In the genomic region with DNA sequence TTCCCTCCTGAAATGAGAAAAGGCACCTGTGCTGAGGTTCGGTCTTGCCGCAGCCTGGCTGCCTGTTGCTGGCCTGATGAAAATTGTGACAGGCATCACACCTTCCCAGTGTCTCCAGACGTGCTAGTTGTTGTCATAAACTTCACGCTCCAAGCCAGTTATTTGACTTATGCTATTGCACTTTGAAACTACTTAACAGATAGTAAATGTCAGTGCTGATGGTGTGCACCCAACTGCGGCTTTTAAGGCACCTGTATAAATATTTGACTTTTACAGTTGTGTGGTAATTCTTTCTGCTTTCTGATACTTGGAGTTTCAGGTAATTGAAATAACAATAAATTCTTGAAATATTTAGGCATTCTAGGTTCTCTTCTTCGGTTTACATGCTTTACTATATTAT, we compare ENCODE assay signal across 1 cellular context.
A peak's percentile ranks its signal among the peaks of the same experiment; 100 is the strongest.
TF ChIP-seq lines count a peak whose summit lies in the region.

No MANE protein-coding gene starts in this region.

TF ChIP-seq in HepG2, 621 proteins besides CTCF, POLR2A, EP300 and RAD21 (continued from another document and continues in another):
- TF ChIP-seq, protein P1, sequence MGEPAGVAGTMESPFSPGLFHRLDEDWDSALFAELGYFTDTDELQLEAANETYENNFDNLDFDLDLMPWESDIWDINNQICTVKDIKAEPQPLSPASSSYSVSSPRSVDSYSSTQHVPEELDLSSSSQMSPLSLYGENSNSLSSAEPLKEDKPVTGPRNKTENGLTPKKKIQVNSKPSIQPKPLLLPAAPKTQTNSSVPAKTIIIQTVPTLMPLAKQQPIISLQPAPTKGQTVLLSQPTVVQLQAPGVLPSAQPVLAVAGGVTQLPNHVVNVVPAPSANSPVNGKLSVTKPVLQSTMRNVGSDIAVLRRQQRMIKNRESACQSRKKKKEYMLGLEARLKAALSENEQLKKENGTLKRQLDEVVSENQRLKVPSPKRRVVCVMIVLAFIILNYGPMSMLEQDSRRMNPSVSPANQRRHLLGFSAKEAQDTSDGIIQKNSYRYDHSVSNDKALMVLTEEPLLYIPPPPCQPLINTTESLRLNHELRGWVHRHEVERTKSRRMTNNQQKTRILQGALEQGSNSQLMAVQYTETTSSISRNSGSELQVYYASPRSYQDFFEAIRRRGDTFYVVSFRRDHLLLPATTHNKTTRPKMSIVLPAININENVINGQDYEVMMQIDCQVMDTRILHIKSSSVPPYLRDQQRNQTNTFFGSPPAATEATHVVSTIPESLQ (CRISPR knock-in tag; conservative IDR thresholded peaks at IDR 0.05) = no peak
- TF ChIP-seq NR2F6 (IDR thresholded peaks at IDR 0.05) (no peak), NR2F6 (CRISPR knock-in tag; IDR thresholded peaks at IDR 0.05) (peak; percentile 27; the same call in 1 of the 2 replicates), FOXO1 (CRISPR knock-in tag; IDR thresholded peaks at IDR 0.05) (peak; percentile 62; the same call in 1 of the 2 replicates), TEAD3 (CRISPR knock-in tag; optimal IDR thresholded peaks at IDR 0.05; ENCODE audit: borderline replicate concordance) (peak; percentile 82), PITX1 (CRISPR knock-in tag; IDR thresholded peaks at IDR 0.05) (0 out of 2 replicates have a peak, but pooled peaks have one; percentile 31), ZNF83 (CRISPR knock-in tag; IDR thresholded peaks at IDR 0.05; ENCODE audit: borderline replicate concordance) (no peak), FOSL2 (CRISPR knock-in tag; IDR thresholded peaks at IDR 0.05) (peak; percentile 36; the same call in 1 of the 2 replicates), NFYB (CRISPR knock-in tag; IDR thresholded peaks at IDR 0.05) (no peak), MTF2 (CRISPR knock-in tag; IDR thresholded peaks at IDR 0.05; ENCODE audit: borderline replicate concordance) (no peak), ZFY (CRISPR knock-in tag; IDR thresholded peaks at IDR 0.05) (0 out of 2 replicates have a peak, but pooled peaks have one; percentile 29), ZNF20 (CRISPR knock-in tag; IDR thresholded peaks at IDR 0.05) (no peak), HHEX (CRISPR knock-in tag; IDR thresholded peaks at IDR 0.05) (peak; percentile 52; the same call in 1 of the 2 replicates), ZNF652 (CRISPR knock-in tag; IDR thresholded peaks at IDR 0.05; ENCODE audit: borderline replicate concordance, low read depth) (peak; percentile 39; the same call in 1 of the 2 replicates), SRY (CRISPR knock-in tag; IDR thresholded peaks at IDR 0.05) (no peak), KLF16 (CRISPR knock-in tag; IDR thresholded peaks at IDR 0.05) (0 out of 4 replicates have a peak, but pooled peaks of 1 of the 2 experiments have one; percentile 42), THAP11 (CRISPR knock-in tag; IDR thresholded peaks at IDR 0.05) (peak; percentile 36; the same call in 1 of the 2 replicates), TARDBP (CRISPR knock-in tag; IDR thresholded peaks at IDR 0.05) (peak; percentile 52; the same call in 1 of the 2 replicates), HDAC2 (CRISPR knock-in tag; IDR thresholded peaks at IDR 0.05) (peak; percentile 78), ISL2 (CRISPR knock-in tag; IDR thresholded peaks at IDR 0.05) (peak; percentile 89), MXI1 (IDR thresholded peaks at IDR 0.05; ENCODE audit: borderline replicate concordance, low read depth, low read length) (peak; percentile 45; the same call in 1 of the 3 replicates), RCOR2 (CRISPR knock-in tag; IDR thresholded peaks at IDR 0.05) (peak; percentile 64; the same call in 1 of the 2 replicates), HMG20A (CRISPR knock-in tag; IDR thresholded peaks at IDR 0.05; ENCODE audit: borderline replicate concordance) (peak; percentile 40; the same call in 1 of the 2 replicates), GFI1 (CRISPR knock-in tag; IDR thresholded peaks at IDR 0.05; ENCODE audit: borderline replicate concordance) (0 out of 2 replicates have a peak, but pooled peaks have one; percentile 20)
- TF ChIP-seq, protein P2, sequence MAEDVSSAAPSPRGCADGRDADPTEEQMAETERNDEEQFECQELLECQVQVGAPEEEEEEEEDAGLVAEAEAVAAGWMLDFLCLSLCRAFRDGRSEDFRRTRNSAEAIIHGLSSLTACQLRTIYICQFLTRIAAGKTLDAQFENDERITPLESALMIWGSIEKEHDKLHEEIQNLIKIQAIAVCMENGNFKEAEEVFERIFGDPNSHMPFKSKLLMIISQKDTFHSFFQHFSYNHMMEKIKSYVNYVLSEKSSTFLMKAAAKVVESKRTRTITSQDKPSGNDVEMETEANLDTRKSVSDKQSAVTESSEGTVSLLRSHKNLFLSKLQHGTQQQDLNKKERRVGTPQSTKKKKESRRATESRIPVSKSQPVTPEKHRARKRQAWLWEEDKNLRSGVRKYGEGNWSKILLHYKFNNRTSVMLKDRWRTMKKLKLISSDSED (CRISPR knock-in tag; IDR thresholded peaks at IDR 0.05) = no peak
- TF ChIP-seq, protein P3, sequence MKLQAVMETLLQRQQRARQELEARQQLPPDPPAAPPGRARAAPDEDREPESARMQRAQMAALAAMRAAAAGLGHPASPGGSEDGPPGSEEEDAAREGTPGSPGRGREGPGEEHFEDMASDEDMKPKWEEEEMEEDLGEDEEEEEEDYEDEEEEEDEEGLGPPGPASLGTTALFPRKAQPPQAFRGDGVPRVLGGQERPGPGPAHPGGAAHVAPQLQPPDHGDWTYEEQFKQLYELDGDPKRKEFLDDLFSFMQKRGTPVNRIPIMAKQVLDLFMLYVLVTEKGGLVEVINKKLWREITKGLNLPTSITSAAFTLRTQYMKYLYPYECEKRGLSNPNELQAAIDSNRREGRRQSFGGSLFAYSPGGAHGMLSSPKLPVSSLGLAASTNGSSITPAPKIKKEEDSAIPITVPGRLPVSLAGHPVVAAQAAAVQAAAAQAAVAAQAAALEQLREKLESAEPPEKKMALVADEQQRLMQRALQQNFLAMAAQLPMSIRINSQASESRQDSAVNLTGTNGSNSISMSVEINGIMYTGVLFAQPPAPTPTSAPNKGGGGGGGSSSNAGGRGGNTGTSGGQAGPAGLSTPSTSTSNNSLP (IDR thresholded peaks at IDR 0.05; ENCODE audit: low read depth, low read length) = 0 out of 2 replicates have a peak, but pooled peaks have one; percentile 20
- TF ChIP-seq, protein P4, sequence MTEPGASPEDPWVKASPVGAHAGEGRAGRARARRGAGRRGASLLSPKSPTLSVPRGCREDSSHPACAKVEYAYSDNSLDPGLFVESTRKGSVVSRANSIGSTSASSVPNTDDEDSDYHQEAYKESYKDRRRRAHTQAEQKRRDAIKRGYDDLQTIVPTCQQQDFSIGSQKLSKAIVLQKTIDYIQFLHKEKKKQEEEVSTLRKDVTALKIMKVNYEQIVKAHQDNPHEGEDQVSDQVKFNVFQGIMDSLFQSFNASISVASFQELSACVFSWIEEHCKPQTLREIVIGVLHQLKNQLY (CRISPR knock-in tag; IDR thresholded peaks at IDR 0.05) = peak; percentile 57; the same call in 1 of the 2 replicates
- TF ChIP-seq, protein P5, sequence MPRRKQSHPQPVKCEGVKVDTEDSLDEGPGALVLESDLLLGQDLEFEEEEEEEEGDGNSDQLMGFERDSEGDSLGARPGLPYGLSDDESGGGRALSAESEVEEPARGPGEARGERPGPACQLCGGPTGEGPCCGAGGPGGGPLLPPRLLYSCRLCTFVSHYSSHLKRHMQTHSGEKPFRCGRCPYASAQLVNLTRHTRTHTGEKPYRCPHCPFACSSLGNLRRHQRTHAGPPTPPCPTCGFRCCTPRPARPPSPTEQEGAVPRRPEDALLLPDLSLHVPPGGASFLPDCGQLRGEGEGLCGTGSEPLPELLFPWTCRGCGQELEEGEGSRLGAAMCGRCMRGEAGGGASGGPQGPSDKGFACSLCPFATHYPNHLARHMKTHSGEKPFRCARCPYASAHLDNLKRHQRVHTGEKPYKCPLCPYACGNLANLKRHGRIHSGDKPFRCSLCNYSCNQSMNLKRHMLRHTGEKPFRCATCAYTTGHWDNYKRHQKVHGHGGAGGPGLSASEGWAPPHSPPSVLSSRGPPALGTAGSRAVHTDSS (CRISPR knock-in tag; conservative IDR thresholded peaks at IDR 0.05) = no peak
- TF ChIP-seq, protein P6, sequence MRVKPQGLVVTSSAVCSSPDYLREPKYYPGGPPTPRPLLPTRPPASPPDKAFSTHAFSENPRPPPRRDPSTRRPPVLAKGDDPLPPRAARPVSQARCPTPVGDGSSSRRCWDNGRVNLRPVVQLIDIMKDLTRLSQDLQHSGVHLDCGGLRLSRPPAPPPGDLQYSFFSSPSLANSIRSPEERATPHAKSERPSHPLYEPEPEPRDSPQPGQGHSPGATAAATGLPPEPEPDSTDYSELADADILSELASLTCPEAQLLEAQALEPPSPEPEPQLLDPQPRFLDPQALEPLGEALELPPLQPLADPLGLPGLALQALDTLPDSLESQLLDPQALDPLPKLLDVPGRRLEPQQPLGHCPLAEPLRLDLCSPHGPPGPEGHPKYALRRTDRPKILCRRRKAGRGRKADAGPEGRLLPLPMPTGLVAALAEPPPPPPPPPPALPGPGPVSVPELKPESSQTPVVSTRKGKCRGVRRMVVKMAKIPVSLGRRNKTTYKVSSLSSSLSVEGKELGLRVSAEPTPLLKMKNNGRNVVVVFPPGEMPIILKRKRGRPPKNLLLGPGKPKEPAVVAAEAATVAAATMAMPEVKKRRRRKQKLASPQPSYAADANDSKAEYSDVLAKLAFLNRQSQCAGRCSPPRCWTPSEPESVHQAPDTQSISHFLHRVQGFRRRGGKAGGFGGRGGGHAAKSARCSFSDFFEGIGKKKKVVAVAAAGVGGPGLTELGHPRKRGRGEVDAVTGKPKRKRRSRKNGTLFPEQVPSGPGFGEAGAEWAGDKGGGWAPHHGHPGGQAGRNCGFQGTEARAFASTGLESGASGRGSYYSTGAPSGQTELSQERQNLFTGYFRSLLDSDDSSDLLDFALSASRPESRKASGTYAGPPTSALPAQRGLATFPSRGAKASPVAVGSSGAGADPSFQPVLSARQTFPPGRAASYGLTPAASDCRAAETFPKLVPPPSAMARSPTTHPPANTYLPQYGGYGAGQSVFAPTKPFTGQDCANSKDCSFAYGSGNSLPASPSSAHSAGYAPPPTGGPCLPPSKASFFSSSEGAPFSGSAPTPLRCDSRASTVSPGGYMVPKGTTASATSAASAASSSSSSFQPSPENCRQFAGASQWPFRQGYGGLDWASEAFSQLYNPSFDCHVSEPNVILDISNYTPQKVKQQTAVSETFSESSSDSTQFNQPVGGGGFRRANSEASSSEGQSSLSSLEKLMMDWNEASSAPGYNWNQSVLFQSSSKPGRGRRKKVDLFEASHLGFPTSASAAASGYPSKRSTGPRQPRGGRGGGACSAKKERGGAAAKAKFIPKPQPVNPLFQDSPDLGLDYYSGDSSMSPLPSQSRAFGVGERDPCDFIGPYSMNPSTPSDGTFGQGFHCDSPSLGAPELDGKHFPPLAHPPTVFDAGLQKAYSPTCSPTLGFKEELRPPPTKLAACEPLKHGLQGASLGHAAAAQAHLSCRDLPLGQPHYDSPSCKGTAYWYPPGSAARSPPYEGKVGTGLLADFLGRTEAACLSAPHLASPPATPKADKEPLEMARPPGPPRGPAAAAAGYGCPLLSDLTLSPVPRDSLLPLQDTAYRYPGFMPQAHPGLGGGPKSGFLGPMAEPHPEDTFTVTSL (CRISPR knock-in tag; IDR thresholded peaks at IDR 0.05; ENCODE audit: borderline replicate concordance) = peak; percentile 24; the same call in 1 of the 2 replicates
- TF ChIP-seq, protein P7, sequence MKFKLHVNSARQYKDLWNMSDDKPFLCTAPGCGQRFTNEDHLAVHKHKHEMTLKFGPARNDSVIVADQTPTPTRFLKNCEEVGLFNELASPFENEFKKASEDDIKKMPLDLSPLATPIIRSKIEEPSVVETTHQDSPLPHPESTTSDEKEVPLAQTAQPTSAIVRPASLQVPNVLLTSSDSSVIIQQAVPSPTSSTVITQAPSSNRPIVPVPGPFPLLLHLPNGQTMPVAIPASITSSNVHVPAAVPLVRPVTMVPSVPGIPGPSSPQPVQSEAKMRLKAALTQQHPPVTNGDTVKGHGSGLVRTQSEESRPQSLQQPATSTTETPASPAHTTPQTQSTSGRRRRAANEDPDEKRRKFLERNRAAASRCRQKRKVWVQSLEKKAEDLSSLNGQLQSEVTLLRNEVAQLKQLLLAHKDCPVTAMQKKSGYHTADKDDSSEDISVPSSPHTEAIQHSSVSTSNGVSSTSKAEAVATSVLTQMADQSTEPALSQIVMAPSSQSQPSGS (CRISPR knock-in tag; IDR thresholded peaks at IDR 0.05) = peak; percentile 76
- TF ChIP-seq, protein P8, sequence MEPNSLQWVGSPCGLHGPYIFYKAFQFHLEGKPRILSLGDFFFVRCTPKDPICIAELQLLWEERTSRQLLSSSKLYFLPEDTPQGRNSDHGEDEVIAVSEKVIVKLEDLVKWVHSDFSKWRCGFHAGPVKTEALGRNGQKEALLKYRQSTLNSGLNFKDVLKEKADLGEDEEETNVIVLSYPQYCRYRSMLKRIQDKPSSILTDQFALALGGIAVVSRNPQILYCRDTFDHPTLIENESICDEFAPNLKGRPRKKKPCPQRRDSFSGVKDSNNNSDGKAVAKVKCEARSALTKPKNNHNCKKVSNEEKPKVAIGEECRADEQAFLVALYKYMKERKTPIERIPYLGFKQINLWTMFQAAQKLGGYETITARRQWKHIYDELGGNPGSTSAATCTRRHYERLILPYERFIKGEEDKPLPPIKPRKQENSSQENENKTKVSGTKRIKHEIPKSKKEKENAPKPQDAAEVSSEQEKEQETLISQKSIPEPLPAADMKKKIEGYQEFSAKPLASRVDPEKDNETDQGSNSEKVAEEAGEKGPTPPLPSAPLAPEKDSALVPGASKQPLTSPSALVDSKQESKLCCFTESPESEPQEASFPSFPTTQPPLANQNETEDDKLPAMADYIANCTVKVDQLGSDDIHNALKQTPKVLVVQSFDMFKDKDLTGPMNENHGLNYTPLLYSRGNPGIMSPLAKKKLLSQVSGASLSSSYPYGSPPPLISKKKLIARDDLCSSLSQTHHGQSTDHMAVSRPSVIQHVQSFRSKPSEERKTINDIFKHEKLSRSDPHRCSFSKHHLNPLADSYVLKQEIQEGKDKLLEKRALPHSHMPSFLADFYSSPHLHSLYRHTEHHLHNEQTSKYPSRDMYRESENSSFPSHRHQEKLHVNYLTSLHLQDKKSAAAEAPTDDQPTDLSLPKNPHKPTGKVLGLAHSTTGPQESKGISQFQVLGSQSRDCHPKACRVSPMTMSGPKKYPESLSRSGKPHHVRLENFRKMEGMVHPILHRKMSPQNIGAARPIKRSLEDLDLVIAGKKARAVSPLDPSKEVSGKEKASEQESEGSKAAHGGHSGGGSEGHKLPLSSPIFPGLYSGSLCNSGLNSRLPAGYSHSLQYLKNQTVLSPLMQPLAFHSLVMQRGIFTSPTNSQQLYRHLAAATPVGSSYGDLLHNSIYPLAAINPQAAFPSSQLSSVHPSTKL (CRISPR knock-in tag; IDR thresholded peaks at IDR 0.05) = peak; percentile 89
- TF ChIP-seq, protein P9, sequence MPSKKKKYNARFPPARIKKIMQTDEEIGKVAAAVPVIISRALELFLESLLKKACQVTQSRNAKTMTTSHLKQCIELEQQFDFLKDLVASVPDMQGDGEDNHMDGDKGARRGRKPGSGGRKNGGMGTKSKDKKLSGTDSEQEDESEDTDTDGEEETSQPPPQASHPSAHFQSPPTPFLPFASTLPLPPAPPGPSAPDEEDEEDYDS (CRISPR knock-in tag; IDR thresholded peaks at IDR 0.05) = 0 out of 2 replicates have a peak, but pooled peaks have one; percentile 30
- TF ChIP-seq, protein P10, sequence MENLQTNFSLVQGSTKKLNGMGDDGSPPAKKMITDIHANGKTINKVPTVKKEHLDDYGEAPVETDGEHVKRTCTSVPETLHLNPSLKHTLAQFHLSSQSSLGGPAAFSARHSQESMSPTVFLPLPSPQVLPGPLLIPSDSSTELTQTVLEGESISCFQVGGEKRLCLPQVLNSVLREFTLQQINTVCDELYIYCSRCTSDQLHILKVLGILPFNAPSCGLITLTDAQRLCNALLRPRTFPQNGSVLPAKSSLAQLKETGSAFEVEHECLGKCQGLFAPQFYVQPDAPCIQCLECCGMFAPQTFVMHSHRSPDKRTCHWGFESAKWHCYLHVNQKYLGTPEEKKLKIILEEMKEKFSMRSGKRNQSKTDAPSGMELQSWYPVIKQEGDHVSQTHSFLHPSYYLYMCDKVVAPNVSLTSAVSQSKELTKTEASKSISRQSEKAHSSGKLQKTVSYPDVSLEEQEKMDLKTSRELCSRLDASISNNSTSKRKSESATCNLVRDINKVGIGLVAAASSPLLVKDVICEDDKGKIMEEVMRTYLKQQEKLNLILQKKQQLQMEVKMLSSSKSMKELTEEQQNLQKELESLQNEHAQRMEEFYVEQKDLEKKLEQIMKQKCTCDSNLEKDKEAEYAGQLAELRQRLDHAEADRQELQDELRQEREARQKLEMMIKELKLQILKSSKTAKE (CRISPR knock-in tag; IDR thresholded peaks at IDR 0.05; ENCODE audit: borderline replicate concordance) = peak; percentile 37; the same call in 1 of the 2 replicates
